ENCODE assay signal across 8 cellular contexts in genomic region chr20:3846740-3847418, GRCh38. TPM values are rescaled to one million over a fixed set of nuclear protein-coding genes. Genes with fewer than 3 reads are reported as not detected.
DNase-seq lines count a peak whose midpoint lies in the region; ATAC-seq and TF ChIP-seq lines count a peak whose summit lies in the region.

TSS of gene MAVS (plus strand) at chr20:3846834. CDS start at chr20:3854625, 7,791 bp downstream.

- H3K27me3 ChIP-seq in body of pancreas (no peaks in the 10 kb centered on the region), iPS DF 6.9 (ENCODE audit: control insufficient read depth, insufficient read depth, low read length) (no peaks in the 10 kb centered on the region), gastrocnemius medialis (no peaks in the 10 kb centered on the region)

- H3K36me3 ChIP-seq in body of pancreas (replicated peaks in 1 of 2; ENCODE audit: insufficient read depth in 1 of 2, low read depth in 2 of 2) (no peaks in the 10 kb centered on the region), iPS DF 6.9 (ENCODE audit: control insufficient read depth, insufficient read depth, low read length) (no peaks in the 10 kb centered on the region), gastrocnemius medialis (no peaks in the 10 kb centered on the region)

- WGBS in body of pancreas, 2 donors = 0% methylated on average over 4 to 70 of the region's 72 CpGs
- WGBS in iPS DF 6.9 (ENCODE audit: insufficient coverage, insufficient read length) = no CpG with 5 or more reads among the region's 72 CpGs

- ATAC-seq in HG02973 (IDR thresholded peaks at IDR 0.05; ENCODE audit: unreplicated experiment) (peak; percentile 81), body of pancreas (peak; percentile 97), gastrocnemius medialis (peak; percentile 90 to 95)

- DNase-seq in NK-92 treated with Interleukin-12 subunit alpha and Interleukin-12 subunit beta, amount 100 ng/mL, for 24 hours (lab: John Stamatoyannopoulos, UW) = peak; percentile 72
- DNase-seq in NK-92 (lab: John Stamatoyannopoulos, UW; ENCODE audit: unreplicated experiment) = no peak
- peak; percentile 45 for DNase-seq in NCI-H2029 treated with DMSO at 0.1 percent for 48 hours (lab: John Stamatoyannopoulos, UW)
- peak; percentile 91 for DNase-seq in UCSD-AML1 (lab: John Stamatoyannopoulos, UW; ENCODE audit: unreplicated experiment)
- DNase-seq in body of pancreas = peak; percentile 86 to 91 (median 90)
- DNase-seq in iPS DF 6.9 (ENCODE audit: low read depth, low spot score) = peak; percentile 79
- DNase-seq in gastrocnemius medialis = peak; percentile 79 to 88

- TF ChIP-seq CTCF in body of pancreas (IDR thresholded peaks at IDR 0.05) (no peak), gastrocnemius medialis (IDR thresholded peaks at IDR 0.05 in 4 of 5, conservative IDR thresholded peaks at IDR 0.05 in 1 of 5) (peak in 1 of 5 experiments; percentile 13)

- TF ChIP-seq POLR2A in body of pancreas (IDR thresholded peaks at IDR 0.05) (peak; percentile 71 to 83 (median 79)), gastrocnemius medialis (IDR thresholded peaks at IDR 0.05) (peak; percentile 84 to 85)

- in situ Hi-C loops in gastrocnemius medialis (cut with MboI; ENCODE audit: low sequenced_read_pairs in 4 of 4) = no loop called here

- H3K9me3 ChIP-seq in body of pancreas (no peaks in the 10 kb centered on the region), iPS DF 6.9 (ENCODE audit: control insufficient read depth, insufficient read depth, low read length) (no peaks in the 10 kb centered on the region), gastrocnemius medialis (no peaks in the 10 kb centered on the region)

- H3K4me1 ChIP-seq in body of pancreas (peaks cover 31% of the 10 kb centered on the region), iPS DF 6.9 (ENCODE audit: control insufficient read depth, insufficient read depth, low read length) (peaks cover 4% of the 10 kb centered on the region), gastrocnemius medialis (peaks cover 9 to 13% of the 10 kb centered on the region in 2 donors)

- intact Hi-C loops in body of pancreas (cut with DNase I) = no loop called here
- intact Hi-C loops in gastrocnemius medialis (cut with DNase I; ENCODE audit: low total_unique reads) = loop anchor here (1.0 to 2.0 kb wide), 3 partner anchors 27 to 60 kb away; partner anchors contain the start of genes AP5S1, CENPB and PANK2

- peak within 1 kb of the TSS; percentile 87 to 89 for H3K4me3 ChIP-seq in body of pancreas
- H3K4me3 ChIP-seq in iPS DF 6.9 (ENCODE audit: low read length) = peak within 1 kb of the TSS; percentile 89
- H3K4me3 ChIP-seq in gastrocnemius medialis = peak within 1 kb of the TSS; percentile 75 to 98 (median 84)

- H3K27ac ChIP-seq in body of pancreas (peak within 1 kb of the TSS; percentile 89 to 97 (median 90)), iPS DF 6.9 (ENCODE audit: low read length) (no peak within 1 kb of the TSS), gastrocnemius medialis (peak within 1 kb of the TSS; percentile 95 to 98 (median 96))

RNA-seq across cellular contexts. Expression of gene MAVS, which starts in this region (rescaled TPM):
- total RNA-seq in body of pancreas (10 to 100 TPM; 21.5 to 24.4 TPM), gastrocnemius medialis (10 to 100 TPM; 37.9 to 64.5 (median 44.4) TPM)
